In the genomic region with DNA sequence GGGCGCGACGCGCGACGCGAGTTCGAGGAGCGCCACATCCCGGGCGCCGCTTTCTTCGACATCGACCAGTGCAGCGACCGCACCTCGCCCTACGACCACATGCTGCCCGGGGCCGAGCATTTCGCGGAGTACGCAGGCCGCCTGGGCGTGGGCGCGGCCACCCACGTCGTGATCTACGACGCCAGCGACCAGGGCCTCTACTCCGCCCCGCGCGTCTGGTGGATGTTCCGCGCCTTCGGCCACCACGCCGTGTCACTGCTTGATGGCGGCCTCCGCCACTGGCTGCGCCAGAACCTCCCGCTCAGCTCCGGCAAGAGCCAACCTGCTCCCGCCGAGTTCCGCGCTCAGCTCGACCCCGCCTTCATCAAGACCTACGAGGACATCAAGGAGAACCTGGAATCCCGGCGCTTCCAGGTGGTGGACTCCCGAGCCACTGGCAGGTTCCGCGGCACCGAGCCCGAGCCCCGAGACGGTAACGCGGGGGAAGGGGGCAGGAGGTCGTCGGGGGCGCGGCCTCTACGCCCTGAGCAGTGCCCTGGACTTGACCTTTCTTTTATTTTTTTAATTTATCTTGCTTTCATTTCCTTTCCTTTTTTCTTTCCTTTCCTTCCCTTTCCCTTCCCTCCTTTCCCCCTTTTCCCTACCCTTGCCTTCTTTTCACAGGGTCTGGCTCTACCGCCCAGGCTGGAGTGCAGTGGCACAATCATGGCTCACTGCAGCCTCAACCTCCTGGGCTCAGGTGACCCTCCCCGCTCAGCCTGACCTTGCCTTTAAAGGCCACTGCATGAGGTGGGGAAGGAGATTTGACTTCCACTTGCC, we compare ENCODE assay signal across 21 cellular contexts. TPM values are rescaled to one million over a fixed set of nuclear protein-coding genes. Genes with fewer than 3 reads are reported as not detected.
DNase-seq lines count a peak whose midpoint lies in the region; ATAC-seq, FAIRE-seq and TF ChIP-seq lines count a peak whose summit lies in the region.
"Had no signal": no experiment of that assay in that cellular context is flagged by ENCODE, and none has a peak within 500 bp of the region (broad histone marks: within the 10 kb centered on the region; RNA-seq: fewer than 3 reads in every experiment).

No MANE protein-coding gene starts in this region.

- CTCF ChIA-PET in RWPE1 (lab: Yijun Ruan, JAX): no interaction called here

- H3K27me3 Mint-ChIP-seq in nephron progenitor cell (ENCODE audit: low read depth, poor library complexity): no peaks in the 10 kb centered on the region

- peaks cover 38% of the 10 kb centered on the region for H3K36me3 Mint-ChIP-seq in nephron progenitor cell (ENCODE audit: low read depth)

- no peak for FAIRE-seq in GM12892 (lab: Jason Lieb, UNC)
- FAIRE-seq: H1 had no signal

- H3K9me3 ChIP-seq in upper lobe of right lung (no peaks in the 10 kb centered on the region), right atrium auricular region (no peaks in the 10 kb centered on the region)

- DNase-seq in RWPE1 (ENCODE audit: low spot score): no peak
- peak in 1 of 2 donors; percentile 69 for DNase-seq in left colon
- DNase-seq in nephron progenitor cell: no peak
- DNase-seq in upper lobe of right lung: no peak
- no peak for DNase-seq in GM12892 (ENCODE audit: insufficient read length)
- DNase-seq in right atrium auricular region (ENCODE audit: low spot score): no peak
- DNase-seq: ACHN, AML-193, COR-L47, DMS153, EL, HFFc6, IMR-90, Kasumi-1, NCI-H1105 treated with DMSO at 0.1 percent for 48 hours, NCI-H187, NCI-H446, NCI-H69, SIG-M5 had no signal

- no peak for TF ChIP-seq POLR2A in GM12892 (IDR thresholded peaks at IDR 0.05; ENCODE audit: low read depth, low read length)

- H3K4me3 ChIP-seq in upper lobe of right lung (no peak overlapping the region), right atrium auricular region (no peak overlapping the region)

- H3K36me3 ChIP-seq in upper lobe of right lung (peaks cover 53% of the 10 kb centered on the region), right atrium auricular region (peaks cover 34% of the 10 kb centered on the region)

- peak overlapping the region; percentile 95 for H3K27ac Mint-ChIP-seq in nephron progenitor cell
- H3K27ac Mint-ChIP-seq: HFFc6 had no signal

- intact Hi-C loops in left colon (cut with DNase I, micrococcal nuclease): no loop called here
- intact Hi-C loops in upper lobe of right lung (cut with DNase I): no loop called here

- POLR2A ChIA-PET in RWPE1 (lab: Yijun Ruan, JAX; ENCODE audit: low non-redundant PET): no interaction called here

- peaks cover 46% of the 10 kb centered on the region for H3K4me1 Mint-ChIP-seq in nephron progenitor cell

- H3K9me3 Mint-ChIP-seq in nephron progenitor cell: no peaks in the 10 kb centered on the region
- H3K9me3 Mint-ChIP-seq: HFFc6 had no signal

- no peak for TF ChIP-seq CTCF in RWPE1 (conservative IDR thresholded peaks at IDR 0.05; ENCODE audit: low read depth)
- no peak for TF ChIP-seq CTCF in nephron progenitor cell (IDR thresholded peaks at IDR 0.05)
- no peak for TF ChIP-seq CTCF in upper lobe of right lung (IDR thresholded peaks at IDR 0.05)
- TF ChIP-seq CTCF in right atrium auricular region (IDR thresholded peaks at IDR 0.05): no peak

- H3K4me1 ChIP-seq in upper lobe of right lung (peaks cover 32% of the 10 kb centered on the region), right atrium auricular region (peaks cover 0 to 60% of the 10 kb centered on the region in 2 donors)

- ATAC-seq in left colon (peak; percentile 30), upper lobe of right lung (no peak), HG02970 (IDR thresholded peaks at IDR 0.05; ENCODE audit: low FRiP score, unreplicated experiment) (no peak)

- no peaks in the 10 kb centered on the region for H3K27me3 ChIP-seq in upper lobe of right lung
- H3K27me3 ChIP-seq in right atrium auricular region: no peaks in the 10 kb centered on the region

- no peak overlapping the region for H3K4me3 Mint-ChIP-seq in nephron progenitor cell
- H3K4me3 Mint-ChIP-seq: HFFc6 had no signal

- H3K27ac ChIP-seq in RWPE1 (peak overlapping the region; percentile 35), upper lobe of right lung (peak overlapping the region; percentile 17), right atrium auricular region (no peak overlapping the region)

RNA-seq across cellular contexts. Expression of gene MPST, which starts 5.0 kb away (rescaled TPM):
- total RNA-seq in left colon (100 to 1,000 TPM; 221 to 250 TPM), upper lobe of right lung (71.4 TPM), right atrium auricular region (100 to 1,000 TPM; 102 to 116 TPM)
- 8.3 TPM for polyA plus RNA-seq in GM12892 (2012; ENCODE audit: missing spikeins)

RNA-seq across cellular contexts. Expression of gene TST, which starts 5.3 kb away (rescaled TPM):
- 100 to 1,000 TPM; 507 to 576 TPM for total RNA-seq in left colon
- 48.1 TPM for total RNA-seq in upper lobe of right lung
- polyA plus RNA-seq in GM12892 (2012; ENCODE audit: missing spikeins): 4.9 TPM
- total RNA-seq in right atrium auricular region: 10 to 100 TPM; 55.0 to 82.1 TPM

RNA-seq across cellular contexts. Expression of gene KCTD17, which starts 27.0 kb away (rescaled TPM):
- total RNA-seq in left colon (10 to 100 TPM; 33.2 to 41.1 TPM), upper lobe of right lung (19.2 TPM), right atrium auricular region (10 to 100 TPM; 44.9 to 54.8 TPM)
- 7.4 TPM for polyA plus RNA-seq in GM12892 (2012; ENCODE audit: missing spikeins)

Comparison
In these comparisons a context has a peak if more than half of its experiments do, and no peak if none do; other contexts are left out.
1. H3K27ac ChIP-seq: peak in RWPE1 (single experiment) and upper lobe of right lung (single experiment); none in right atrium auricular region (0 of 2).
2. RNA of gene TST, which starts 5.3 kb away (total RNA-seq): 507 to 576 TPM in left colon; 55.0 to 82.1 TPM in right atrium auricular region and 48.1 TPM in upper lobe of right lung (single experiment); every median in the first group is over 4 times any median in the second.